ENCODE assay signal across 19 cellular contexts in the genomic region with DNA sequence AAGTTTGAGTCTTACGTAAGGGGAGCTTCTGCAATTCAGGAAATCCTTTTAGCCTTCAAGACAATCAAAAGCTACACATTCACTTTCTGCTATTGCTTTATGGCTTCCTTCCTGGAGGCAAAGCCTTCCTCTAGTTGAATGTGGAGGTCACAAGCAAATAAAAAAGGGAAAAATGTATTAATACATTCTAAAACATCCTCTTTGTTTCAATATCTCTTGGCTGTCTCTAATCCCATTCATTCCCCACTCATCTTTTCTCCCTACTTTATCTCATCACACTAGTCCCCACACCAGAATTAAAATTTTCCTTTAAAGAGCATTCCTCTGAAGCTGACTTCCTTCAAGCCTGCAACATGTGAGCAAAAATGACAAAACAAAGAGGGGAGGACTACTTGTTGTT.
"Had no signal": no experiment of that assay in that cellular context is flagged by ENCODE, and none has a peak within 500 bp of the region (broad histone marks: within the 10 kb centered on the region; RNA-seq: fewer than 3 reads in every experiment).

No MANE protein-coding gene starts in this region.

- DNase-seq: cortex of kidney; effector memory CD4-positive, alpha-beta T cell; esophagus squamous epithelium; foreskin keratinocyte; hippocampal formation; left colon; left ventricle myocardium superior; mesendoderm; naive B cell; occipital lobe; psoas muscle; retina; right lobe of liver; stimulated activated CD4-positive, alpha-beta T cell treated with anti-CD3 and anti-CD28 coated beads, Interleukin-4, amount 100 ng/mL, for 1 hour; stimulated activated CD8-positive, alpha-beta memory T cell treated with anti-CD3 and anti-CD28 coated beads, Interleukin-4, amount 100 ng/mL, for 48 hours; stimulated activated naive CD8-positive, alpha-beta T cell treated with anti-CD3 and anti-CD28 coated beads, Interleukin-15, Interleukin-2, amounts not matched to agents 100 U/mL and 50 U/mL, for 24 hours; tibial artery; upper lobe of left lung; uterus had no signal
